In the genomic region with DNA sequence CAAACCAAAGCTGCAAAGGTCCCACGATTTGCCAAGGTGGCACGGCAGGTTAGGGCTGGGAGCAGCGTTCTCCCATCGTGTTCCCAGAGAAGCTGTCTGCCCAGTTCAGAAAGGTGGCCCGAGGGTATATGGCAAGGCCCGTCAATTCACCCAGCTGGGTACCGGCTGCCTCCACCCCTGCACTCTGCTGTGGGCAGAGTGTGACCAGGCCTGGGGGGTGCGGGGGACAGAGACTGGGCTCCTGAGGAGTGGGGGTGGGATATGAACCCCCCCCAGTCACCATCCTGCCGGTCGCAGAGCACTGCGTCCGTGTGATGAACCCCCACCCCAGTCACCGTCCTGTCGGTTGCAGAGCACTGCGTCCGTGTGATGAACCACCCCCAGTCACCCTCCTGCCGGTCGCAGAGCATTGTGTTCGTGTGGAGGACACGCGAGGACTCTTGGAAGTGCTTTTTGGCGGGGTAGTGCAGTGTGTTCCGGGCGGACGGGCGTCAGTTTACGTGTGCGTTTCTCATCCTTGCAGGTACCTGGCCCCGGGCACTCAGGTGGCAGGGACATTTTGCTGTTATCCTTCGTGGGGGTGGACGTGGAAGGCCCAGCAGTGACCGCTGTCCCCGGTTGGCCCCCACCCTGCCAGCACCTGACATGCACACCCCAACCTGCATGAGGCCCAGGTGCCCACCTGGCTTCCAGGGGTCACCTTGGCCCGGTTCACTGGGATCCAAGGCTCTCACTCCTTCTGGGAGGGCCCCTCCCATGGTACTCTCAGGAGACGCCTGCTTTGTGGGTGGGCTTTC, we compare ENCODE assay signal across 2 cellular contexts.
TF ChIP-seq lines count a peak whose summit lies in the region.

No MANE protein-coding gene starts in this region.

TF ChIP-seq in HCT116, 20 proteins besides CTCF, POLR2A, EP300 and RAD21:
- TF ChIP-seq ELF1 (IDR thresholded peaks at IDR 0.05; ENCODE audit: borderline replicate concordance, low read depth) (no peak), POLR2AphosphoS5 (IDR thresholded peaks at IDR 0.05; ENCODE audit: low read depth, low read length) (peak; percentile 44)

TF ChIP-seq in GM12878, 131 proteins besides CTCF, POLR2A, EP300 and RAD21:
- TF ChIP-seq EED (IDR thresholded peaks at IDR 0.05; ENCODE audit: low read depth) = no peak
- no peak for TF ChIP-seq ETV6 (conservative IDR thresholded peaks at IDR 0.05 in 1 of 2, IDR thresholded peaks at IDR 0.05 in 1 of 2; ENCODE audit: borderline replicate concordance in 1 of 2, low read depth in 1 of 2)
- TF ChIP-seq SREBF2 (IDR thresholded peaks at IDR 0.05; ENCODE audit: low read length) = no peak
- no peak for TF ChIP-seq BCL11A (IDR thresholded peaks at IDR 0.05; ENCODE audit: low read depth, low read length)
- TF ChIP-seq, protein P1, sequence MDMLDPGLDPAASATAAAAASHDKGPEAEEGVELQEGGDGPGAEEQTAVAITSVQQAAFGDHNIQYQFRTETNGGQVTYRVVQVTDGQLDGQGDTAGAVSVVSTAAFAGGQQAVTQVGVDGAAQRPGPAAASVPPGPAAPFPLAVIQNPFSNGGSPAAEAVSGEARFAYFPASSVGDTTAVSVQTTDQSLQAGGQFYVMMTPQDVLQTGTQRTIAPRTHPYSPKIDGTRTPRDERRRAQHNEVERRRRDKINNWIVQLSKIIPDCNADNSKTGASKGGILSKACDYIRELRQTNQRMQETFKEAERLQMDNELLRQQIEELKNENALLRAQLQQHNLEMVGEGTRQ (IDR thresholded peaks at IDR 0.05; ENCODE audit: borderline replicate concordance, low read depth, low read length) = no peak
- no peak for TF ChIP-seq STAT1 (conservative IDR thresholded peaks at IDR 0.05)
- TF ChIP-seq NRF1 (conservative IDR thresholded peaks at IDR 0.05; ENCODE audit: low read depth, low read length) = no peak
- no peak for TF ChIP-seq DPF2 (IDR thresholded peaks at IDR 0.05)
- TF ChIP-seq, protein P2, sequence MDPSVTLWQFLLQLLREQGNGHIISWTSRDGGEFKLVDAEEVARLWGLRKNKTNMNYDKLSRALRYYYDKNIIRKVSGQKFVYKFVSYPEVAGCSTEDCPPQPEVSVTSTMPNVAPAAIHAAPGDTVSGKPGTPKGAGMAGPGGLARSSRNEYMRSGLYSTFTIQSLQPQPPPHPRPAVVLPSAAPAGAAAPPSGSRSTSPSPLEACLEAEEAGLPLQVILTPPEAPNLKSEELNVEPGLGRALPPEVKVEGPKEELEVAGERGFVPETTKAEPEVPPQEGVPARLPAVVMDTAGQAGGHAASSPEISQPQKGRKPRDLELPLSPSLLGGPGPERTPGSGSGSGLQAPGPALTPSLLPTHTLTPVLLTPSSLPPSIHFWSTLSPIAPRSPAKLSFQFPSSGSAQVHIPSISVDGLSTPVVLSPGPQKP (IDR thresholded peaks at IDR 0.05; ENCODE audit: low read depth, low read length) = no peak
